ENCODE assay signal across 8 cellular contexts in genomic region chr9:128202648-128203023, GRCh38. TPM values are rescaled to one million over a fixed set of nuclear protein-coding genes. Genes with fewer than 3 reads are reported as not detected.
DNase-seq lines count a peak whose midpoint lies in the region; ATAC-seq and TF ChIP-seq lines count a peak whose summit lies in the region.
"Had no signal": no experiment of that assay in that cellular context is flagged by ENCODE, and none has a peak within 500 bp of the region (broad histone marks: within the 10 kb centered on the region; RNA-seq: fewer than 3 reads in every experiment).

No MANE protein-coding gene starts in this region.

- DNase-seq in GM23338 (ENCODE audit: low spot score) (no peak), OCI-LY7 (ENCODE audit: low spot score) (no peak), endothelial cell (ENCODE audit: low spot score) (no peak), D341Med (ENCODE audit: low spot score) (no peak), kidney tubule cell (ENCODE audit: low spot score) (no peak)
- DNase-seq: cortex of kidney had no signal

- H3K27ac ChIP-seq in GM23338 (ENCODE audit: low read depth) (no peak overlapping the region), OCI-LY7 (ENCODE audit: low read depth, low read length, poor library complexity, severe bottlenecking) (no peak overlapping the region), skeletal muscle tissue (ENCODE audit: low read depth, low read length) (no peak overlapping the region)

- CTCF ChIA-PET in OCI-LY7 (lab: Charles Lee; ENCODE audit: unreplicated experiment) = no interaction called here

- POLR2A ChIA-PET in OCI-LY7 (lab: Charles Lee) = interaction anchor here (0.5 kb wide), 1 partner anchor 169 kb away, joined by 3 read pairs; the partner anchor contains the start of gene URM1

- peaks cover 12% of the 10 kb centered on the region for H3K27me3 Mint-ChIP-seq in GM23338 (ENCODE audit: insufficient read depth, low read depth, poor library complexity)
- peaks cover 14% of the 10 kb centered on the region for H3K27me3 Mint-ChIP-seq in endothelial cell (ENCODE audit: unreplicated experiment)

- peak overlapping the region; percentile 90 for H3K4me3 ChIP-seq in GM23338
- H3K4me3 ChIP-seq in OCI-LY7 (ENCODE audit: low read depth, low read length, poor library complexity, severe bottlenecking) = no peak overlapping the region
- peak overlapping the region in 2 of 3 donors; percentile 15 to 50 for H3K4me3 ChIP-seq in skeletal muscle tissue (ENCODE audit: low read length in 3 of 3)

- H3K27me3 ChIP-seq in GM23338 (ENCODE audit: insufficient read depth) (no peaks in the 10 kb centered on the region), skeletal muscle tissue (ENCODE audit: control insufficient read depth in 3 of 3, insufficient read depth in 3 of 3, low read length in 3 of 3) (peaks cover 12 to 17% (median 16%) of the 10 kb centered on the region in 3 donors)

- no peaks in the 10 kb centered on the region for H3K9me3 ChIP-seq in OCI-LY7 (ENCODE audit: low read length)
- no peaks in the 10 kb centered on the region for H3K9me3 ChIP-seq in skeletal muscle tissue (ENCODE audit: control insufficient read depth in 3 of 3, low read length in 3 of 3)

- H3K9ac ChIP-seq in skeletal muscle tissue (ENCODE audit: low read depth in 1 of 3, low read length in 3 of 3) = no peak overlapping the region

- H3K27ac Mint-ChIP-seq in GM23338 = peak overlapping the region; percentile 90; the same call in 1 of the 2 replicates
- peak overlapping the region; percentile 42 for H3K27ac Mint-ChIP-seq in endothelial cell (ENCODE audit: unreplicated experiment)

- no TSS peak for BruUV-seq in OCI-LY7 (replicated peaks; lab: Mats Ljungman, UMichigan)

- H3K36me3 Mint-ChIP-seq in GM23338 (ENCODE audit: low read depth) = no peaks in the 10 kb centered on the region; the same call in 2 of the 3 replicates
- H3K36me3 Mint-ChIP-seq in endothelial cell (ENCODE audit: low read depth, unreplicated experiment) = peaks cover 10% of the 10 kb centered on the region

- H3K4me1 Mint-ChIP-seq in GM23338 (peaks cover 32% of the 10 kb centered on the region), endothelial cell (ENCODE audit: unreplicated experiment) (peaks cover 16% of the 10 kb centered on the region)

- no peak for ATAC-seq in GM23338
- no peak for ATAC-seq in GM18870 (IDR thresholded peaks at IDR 0.05; ENCODE audit: unreplicated experiment)

- H3K79me2 ChIP-seq in GM23338 (replicated peaks; ENCODE audit: insufficient read depth) (0 out of 2 replicates have a peak, but pooled peaks cover 4% of the 10 kb centered on the region), OCI-LY7 (ENCODE audit: insufficient read depth, low read depth, low read length) (no peaks in the 10 kb centered on the region)

- intact Hi-C loops in OCI-LY7 (cut with micrococcal nuclease; ENCODE audit: unreplicated experiment) = loop anchor here (5.0 kb wide), 1 partner anchor 140 kb away; the partner anchor contains the start of gene SLC27A4

- H3K4me2 ChIP-seq in GM23338 (peak overlapping the region; percentile 96), OCI-LY7 (ENCODE audit: low read length) (peak overlapping the region; percentile 50)

- H4K20me1 ChIP-seq in GM23338 (replicated peaks; ENCODE audit: insufficient read depth) (0 out of 2 replicates have a peak, but pooled peaks cover 3% of the 10 kb centered on the region), OCI-LY7 (ENCODE audit: insufficient read depth, low read length) (no peaks in the 10 kb centered on the region)

- peaks cover 9% of the 10 kb centered on the region for H3F3A ChIP-seq in GM23338 (replicated peaks; ENCODE audit: low read depth)

- H3K4me3 Mint-ChIP-seq in GM23338 = peak overlapping the region; percentile 79
- H3K4me3 Mint-ChIP-seq in endothelial cell (ENCODE audit: unreplicated experiment) = peak overlapping the region; percentile 89

- H3K4me1 ChIP-seq in GM23338 (ENCODE audit: insufficient read depth) (peaks cover 9% of the 10 kb centered on the region; the same call in 1 of the 2 replicates), OCI-LY7 (ENCODE audit: insufficient read depth, low read length, poor library complexity, severe bottlenecking) (peaks cover 14% of the 10 kb centered on the region), skeletal muscle tissue (ENCODE audit: control insufficient read depth in 3 of 3, insufficient read depth in 3 of 3, low read length in 3 of 3) (peaks cover 0 to 9% (median 8%) of the 10 kb centered on the region in 3 donors)

- H2AFZ ChIP-seq in GM23338 = peak overlapping the region; percentile 98; the same call in 1 of the 2 replicates
- peak overlapping the region; percentile 91 for H2AFZ ChIP-seq in OCI-LY7 (ENCODE audit: low read length)

- no peaks in the 10 kb centered on the region for H3K36me3 ChIP-seq in GM23338 (ENCODE audit: insufficient read depth)
- H3K36me3 ChIP-seq in OCI-LY7 (ENCODE audit: insufficient read depth, low read length) = no peaks in the 10 kb centered on the region
- H3K36me3 ChIP-seq in skeletal muscle tissue (ENCODE audit: control insufficient read depth in 3 of 3, insufficient read depth in 3 of 3, low read length in 3 of 3) = no peaks in the 10 kb centered on the region

- H3K9me2 ChIP-seq in GM23338 (ENCODE audit: insufficient read depth) (no peaks in the 10 kb centered on the region), OCI-LY7 (ENCODE audit: insufficient read depth, low read length) (no peaks in the 10 kb centered on the region)

- TF ChIP-seq CTCF in GM23338 (conservative IDR thresholded peaks at IDR 0.05; ENCODE audit: low read depth in 2 of 2) (no peak), OCI-LY7 (conservative IDR thresholded peaks at IDR 0.05; ENCODE audit: low read length) (no peak), endothelial cell (IDR thresholded peaks at IDR 0.05; ENCODE audit: unreplicated experiment) (no peak)

- H3K9me3 Mint-ChIP-seq in GM23338 (no peaks in the 10 kb centered on the region; the same call in 2 of the 3 replicates), endothelial cell (ENCODE audit: unreplicated experiment) (no peaks in the 10 kb centered on the region)

TF ChIP-seq in GM23338, 12 proteins besides CTCF, POLR2A, EP300 and RAD21 (continues in another document):
- TF ChIP-seq POLR2AphosphoS5 (IDR thresholded peaks at IDR 0.05; ENCODE audit: low read depth) (no peak), STAT1 (IDR thresholded peaks at IDR 0.05; ENCODE audit: unreplicated experiment) (no peak), ZNF331 (CRISPR knock-in tag; IDR thresholded peaks at IDR 0.05; ENCODE audit: low read depth) (no peak)
- TF ChIP-seq, protein P1, sequence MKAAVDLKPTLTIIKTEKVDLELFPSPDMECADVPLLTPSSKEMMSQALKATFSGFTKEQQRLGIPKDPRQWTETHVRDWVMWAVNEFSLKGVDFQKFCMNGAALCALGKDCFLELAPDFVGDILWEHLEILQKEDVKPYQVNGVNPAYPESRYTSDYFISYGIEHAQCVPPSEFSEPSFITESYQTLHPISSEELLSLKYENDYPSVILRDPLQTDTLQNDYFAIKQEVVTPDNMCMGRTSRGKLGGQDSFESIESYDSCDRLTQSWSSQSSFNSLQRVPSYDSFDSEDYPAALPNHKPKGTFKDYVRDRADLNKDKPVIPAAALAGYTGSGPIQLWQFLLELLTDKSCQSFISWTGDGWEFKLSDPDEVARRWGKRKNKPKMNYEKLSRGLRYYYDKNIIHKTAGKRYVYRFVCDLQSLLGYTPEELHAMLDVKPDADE (IDR thresholded peaks at IDR 0.05) = no peak

RNA-seq across cellular contexts. Expression of gene DNM1, which starts 0.5 kb away (rescaled TPM):
- total RNA-seq in GM23338 (2014; rRNA removed; shearing (Covaris generic)) = 42.0 and 43.2 TPM in 2 replicates
- 24.0 and 36.0 TPM in 2 replicates for polyA plus RNA-seq in GM23338 (2016; fragmentation: Nextera tagmentation; extraction: Ambion mirVana)
- total RNA-seq in OCI-LY7 (2014; rRNA removed; shearing (Covaris generic)) = 0.08 and 0.35 TPM in 2 replicates
- total RNA-seq in OCI-LY7 (2022) = 0.98 and 1.8 TPM in 2 replicates
- 8.0 TPM for total RNA-seq in endothelial cell (ENCODE audit: unreplicated experiment)
- 20.4 TPM for total RNA-seq in skeletal muscle tissue

RNA-seq across cellular contexts. Expression of gene CIZ1, which starts 11.3 kb away (rescaled TPM):
- total RNA-seq in GM23338 (2014; rRNA removed; shearing (Covaris generic)) = 48.2 and 61.4 TPM in 2 replicates
- 49.6 and 49.7 TPM in 2 replicates for polyA plus RNA-seq in GM23338 (2016; fragmentation: Nextera tagmentation; extraction: Ambion mirVana)
- total RNA-seq in OCI-LY7 (2014; rRNA removed; shearing (Covaris generic)) = 45.4 and 47.7 TPM in 2 replicates
- 121 and 142 TPM in 2 replicates for total RNA-seq in OCI-LY7 (2022)
- 156 TPM for total RNA-seq in endothelial cell (ENCODE audit: unreplicated experiment)
- 12.0 TPM for total RNA-seq in skeletal muscle tissue

RNA-seq across cellular contexts. Expression of gene BBLN, which starts 42.6 kb away (rescaled TPM):
- total RNA-seq in GM23338 (2014; rRNA removed; shearing (Covaris generic)) = 246 and 276 TPM in 2 replicates
- polyA plus RNA-seq in GM23338 (2016; fragmentation: Nextera tagmentation; extraction: Ambion mirVana) = 171 and 177 TPM in 2 replicates
- total RNA-seq in OCI-LY7 (2014; rRNA removed; shearing (Covaris generic)) = 82.0 and 104 TPM in 2 replicates
- total RNA-seq in OCI-LY7 (2022) = 66.9 and 67.5 TPM in 2 replicates
- total RNA-seq in endothelial cell (ENCODE audit: unreplicated experiment) = 62.1 TPM
- total RNA-seq in skeletal muscle tissue = 7.8 TPM

RNA-seq across cellular contexts. Expression of gene LCN2, which starts 53.4 kb away (rescaled TPM):
- total RNA-seq in GM23338 (2014; rRNA removed; shearing (Covaris generic)) = 0.27 TPM in 1 of 2 replicates, not detected in the other
- polyA plus RNA-seq in GM23338 (2016; fragmentation: Nextera tagmentation; extraction: Ambion mirVana) = 2.0 and 2.7 TPM in 2 replicates
- not detected in 2 replicates for total RNA-seq in OCI-LY7 (2014; rRNA removed; shearing (Covaris generic))
- total RNA-seq in OCI-LY7 (2022) (not detected in 2 replicates), endothelial cell (ENCODE audit: unreplicated experiment) (not detected), skeletal muscle tissue (2.1 TPM)
